20 cellular contexts compared by ENCODE assay signal in the genomic region with DNA sequence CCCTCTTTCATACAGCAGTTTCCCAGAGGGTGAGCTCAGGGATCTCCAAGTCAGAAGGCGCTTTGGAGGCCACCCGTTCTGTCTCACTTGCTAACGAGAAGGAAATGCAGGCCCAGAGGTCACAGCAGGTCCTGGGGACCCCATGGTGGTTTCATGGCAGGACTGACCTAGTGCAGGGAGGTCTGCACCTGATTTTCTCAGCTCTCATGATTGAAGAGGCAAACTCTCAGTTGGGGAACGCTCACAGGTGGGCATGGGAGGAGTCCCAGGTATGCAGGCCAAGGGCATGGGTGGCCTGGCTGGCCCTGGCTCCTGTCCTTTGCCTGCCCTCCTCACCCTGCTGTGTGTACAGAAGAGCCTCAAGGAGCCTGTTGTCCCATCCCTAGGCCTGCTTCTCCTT. TPM values are rescaled to one million over a fixed set of nuclear protein-coding genes. Genes with fewer than 3 reads are reported as not detected.
DNase-seq lines count a peak whose midpoint lies in the region; ATAC-seq, FAIRE-seq and TF ChIP-seq lines count a peak whose summit lies in the region.
"Had no signal": no experiment of that assay in that cellular context is flagged by ENCODE, and none has a peak within 500 bp of the region (broad histone marks: within the 10 kb centered on the region; RNA-seq: fewer than 3 reads in every experiment).

No MANE protein-coding gene starts in this region.

- no peak for TF ChIP-seq CTCF in left ventricle myocardium inferior (IDR thresholded peaks at IDR 0.05; ENCODE audit: borderline replicate concordance)
- TF ChIP-seq CTCF in kidney (IDR thresholded peaks at IDR 0.05; ENCODE audit: borderline replicate concordance, extremely low read depth, insufficient read depth), result no peak
- no peak for TF ChIP-seq CTCF in progenitor cell of endocrine pancreas (IDR thresholded peaks at IDR 0.05; ENCODE audit: unreplicated experiment)

- H3K27me3 Mint-ChIP-seq in progenitor cell of endocrine pancreas, result no peaks in the 10 kb centered on the region
- H3K27me3 Mint-ChIP-seq: CD4-positive, CD25-positive, alpha-beta regulatory T cell had no signal

- H3K9me3 ChIP-seq in left ventricle myocardium inferior (replicated peaks) (no peaks in the 10 kb centered on the region), kidney (ENCODE audit: control insufficient read depth in 1 of 2, low read length in 2 of 2) (no peaks in the 10 kb centered on the region)

- H3K36me3 Mint-ChIP-seq in progenitor cell of endocrine pancreas (ENCODE audit: insufficient read depth), result peaks cover 1% of the 10 kb centered on the region

- no peaks in the 10 kb centered on the region for H3K27me3 ChIP-seq in left ventricle myocardium inferior (ENCODE audit: low read depth)

- ATAC-seq in left cardiac atrium, result no peak
- ATAC-seq: PC-3 had no signal

- no peak overlapping the region for H3K4me3 Mint-ChIP-seq in progenitor cell of endocrine pancreas (ENCODE audit: low read depth)
- H3K4me3 Mint-ChIP-seq: CD4-positive, CD25-positive, alpha-beta regulatory T cell had no signal

- intact Hi-C loops in left cardiac atrium (cut with DNase I) (no loop called here), left ventricle myocardium inferior (cut with micrococcal nuclease) (no loop called here), kidney (cut with DNase I) (no loop called here)

- H3K4me3 ChIP-seq in left ventricle myocardium inferior (no peak overlapping the region), kidney (ENCODE audit: low read length in 2 of 2) (no peak overlapping the region)

- H3K27ac ChIP-seq in left ventricle myocardium inferior (replicated peaks) (no peak overlapping the region), kidney (ENCODE audit: low read depth in 2 of 2, low read length in 2 of 2) (no peak overlapping the region)

- H3K36me3 ChIP-seq in left ventricle myocardium inferior, result no peaks in the 10 kb centered on the region
- no peaks in the 10 kb centered on the region for H3K36me3 ChIP-seq in kidney (ENCODE audit: control insufficient read depth in 1 of 2, insufficient read depth in 2 of 2, low read length in 2 of 2)

- peaks cover 2% of the 10 kb centered on the region for H3K4me1 ChIP-seq in left ventricle myocardium inferior
- no peaks in the 10 kb centered on the region for H3K4me1 ChIP-seq in kidney (ENCODE audit: control insufficient read depth in 1 of 2, insufficient read depth in 1 of 2, low read depth in 1 of 2, low read length in 2 of 2)

- in situ Hi-C loops in KBM-7 (cut with MboI; ENCODE audit: low pct_unique_long_range_greater_than_20kb, low sequenced_read_pairs), result no loop called here
- in situ Hi-C loops in G401 (cut with HindIII; ENCODE audit: low sequenced_read_pairs), result no loop called here

- H3K27ac Mint-ChIP-seq in progenitor cell of endocrine pancreas, result peak overlapping the region; percentile 7

- H3K9ac ChIP-seq in kidney (ENCODE audit: low read length in 2 of 2), result no peak overlapping the region

- no peak for FAIRE-seq in kidney (lab: Jason Lieb, UNC)
- FAIRE-seq: GM12891, H54 had no signal

- DNase-seq in left cardiac atrium (peak; percentile 10), left ventricle myocardium inferior (no peak), kidney (peak; percentile 26), progenitor cell of endocrine pancreas (ENCODE audit: low spot score, unreplicated experiment) (no peak), KBM-7 (no peak), G401 (ENCODE audit: low spot score) (no peak), HuH-7 (ENCODE audit: low spot score) (no peak)
- DNase-seq: CD4-positive, CD25-positive, alpha-beta regulatory T cell; Kasumi-1; NCI-H1694 treated with DMSO at 0.1 percent for 48 hours; NCI-H2081 treated with DMSO at 0.1 percent for 48 hours; NCI-H2171 treated with DMSO at 0.1 percent for 48 hours; NCI-H526; PC-3; SIG-M5 had no signal

- H3K9me3 Mint-ChIP-seq in progenitor cell of endocrine pancreas (ENCODE audit: low read depth), result no peaks in the 10 kb centered on the region

- no peaks in the 10 kb centered on the region for H3K4me1 Mint-ChIP-seq in progenitor cell of endocrine pancreas (ENCODE audit: low read depth)

RNA-seq across cellular contexts. Expression of a gene that starts 37.3 kb away (rescaled TPM):
- total RNA-seq in left cardiac atrium (10 to 100 TPM in 1 of 2 donors, 1 to 10 TPM in 1; 6.8 to 16.4 TPM), left ventricle myocardium inferior (2.7 TPM), kidney (21.6 TPM), progenitor cell of endocrine pancreas (1.2 and 1.3 TPM in 2 replicates)
- polyA plus RNA-seq in kidney (ENCODE audit: insufficient read depth, low read depth, low replicate concordance), result 4.2 TPM
- not detected in 2 replicates for total RNA-seq in G401 (2014; rRNA removed; shearing (Covaris generic))
- total RNA-seq: CD4-positive, CD25-positive, alpha-beta regulatory T cell; MCF 10A; RPMI7951 had no signal
- polyA plus RNA-seq: BJ; CD4-positive, CD25-positive, alpha-beta regulatory T cell had no signal

Comparison
In these comparisons a context has a peak if more than half of its experiments do, and no peak if none do; other contexts are left out.
1. DNase-seq: peak in left cardiac atrium (single experiment) and kidney (single experiment); none in left ventricle myocardium inferior (single experiment), progenitor cell of endocrine pancreas (single experiment), KBM-7 (single experiment), G401 (single experiment) and HuH-7 (single experiment).